In the genomic region with DNA sequence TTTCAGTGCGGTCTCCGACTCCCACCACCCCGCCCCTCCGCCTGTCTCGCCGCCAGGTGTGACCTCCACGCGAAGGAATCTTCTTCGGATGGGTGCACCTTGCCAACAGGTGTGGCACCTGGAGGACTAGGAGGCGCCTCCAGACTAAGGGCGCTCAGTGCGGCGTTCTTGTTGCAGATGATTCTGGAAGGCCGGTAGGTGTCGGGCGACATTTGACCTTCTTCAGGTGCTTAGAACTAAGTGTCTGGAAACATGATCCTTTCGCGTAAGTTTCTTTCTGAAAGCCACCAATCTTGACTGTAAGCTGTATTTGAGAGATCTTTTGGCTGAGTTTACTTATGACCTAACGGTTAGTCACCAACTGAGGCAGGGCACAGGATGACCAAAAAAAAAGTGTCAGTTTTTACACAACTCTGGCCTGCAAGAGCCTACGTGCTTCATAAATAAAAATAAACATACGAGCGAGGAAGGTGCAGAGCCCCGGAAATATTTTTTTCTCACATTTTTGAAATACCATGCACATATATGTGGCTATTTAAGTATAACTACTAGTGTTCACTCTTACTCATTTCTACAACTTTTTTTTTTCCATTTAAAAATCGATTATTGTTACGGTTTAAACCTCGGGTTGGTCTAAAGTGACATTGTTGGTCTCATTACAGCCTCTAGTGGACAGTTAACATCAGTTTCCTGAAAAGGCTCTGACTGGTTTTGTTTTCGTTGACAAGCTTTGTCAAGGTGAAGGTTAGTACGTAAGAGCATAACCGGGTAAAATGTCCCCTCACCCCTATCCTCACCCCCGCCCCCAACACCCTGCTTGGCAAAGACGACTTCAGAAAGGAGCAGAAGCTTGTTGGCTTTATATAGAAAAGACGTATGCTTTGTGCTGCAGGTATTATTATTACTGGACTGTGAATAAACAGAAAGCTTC, we compare ENCODE assay signal across 1 cellular context.
TF ChIP-seq lines count a peak whose summit lies in the region.

No MANE protein-coding gene starts in this region.

TF ChIP-seq in GM12878, 131 proteins besides CTCF, POLR2A, EP300 and RAD21 (continued from another document):
- TF ChIP-seq, protein P1, sequence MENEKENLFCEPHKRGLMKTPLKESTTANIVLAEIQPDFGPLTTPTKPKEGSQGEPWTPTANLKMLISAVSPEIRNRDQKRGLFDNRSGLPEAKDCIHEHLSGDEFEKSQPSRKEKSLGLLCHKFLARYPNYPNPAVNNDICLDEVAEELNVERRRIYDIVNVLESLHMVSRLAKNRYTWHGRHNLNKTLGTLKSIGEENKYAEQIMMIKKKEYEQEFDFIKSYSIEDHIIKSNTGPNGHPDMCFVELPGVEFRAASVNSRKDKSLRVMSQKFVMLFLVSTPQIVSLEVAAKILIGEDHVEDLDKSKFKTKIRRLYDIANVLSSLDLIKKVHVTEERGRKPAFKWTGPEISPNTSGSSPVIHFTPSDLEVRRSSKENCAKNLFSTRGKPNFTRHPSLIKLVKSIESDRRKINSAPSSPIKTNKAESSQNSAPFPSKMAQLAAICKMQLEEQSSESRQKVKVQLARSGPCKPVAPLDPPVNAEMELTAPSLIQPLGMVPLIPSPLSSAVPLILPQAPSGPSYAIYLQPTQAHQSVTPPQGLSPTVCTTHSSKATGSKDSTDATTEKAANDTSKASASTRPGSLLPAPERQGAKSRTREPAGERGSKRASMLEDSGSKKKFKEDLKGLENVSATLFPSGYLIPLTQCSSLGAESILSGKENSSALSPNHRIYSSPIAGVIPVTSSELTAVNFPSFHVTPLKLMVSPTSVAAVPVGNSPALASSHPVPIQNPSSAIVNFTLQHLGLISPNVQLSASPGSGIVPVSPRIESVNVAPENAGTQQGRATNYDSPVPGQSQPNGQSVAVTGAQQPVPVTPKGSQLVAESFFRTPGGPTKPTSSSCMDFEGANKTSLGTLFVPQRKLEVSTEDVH (IDR thresholded peaks at IDR 0.05; ENCODE audit: low read depth, partially characterized antibody) = no peak
- TF ChIP-seq SREBF1 (IDR thresholded peaks at IDR 0.05; ENCODE audit: low read length) = no peak
- peak; percentile 9; the same call in 1 of the 2 replicates for TF ChIP-seq JUNB (IDR thresholded peaks at IDR 0.05)
- no peak for TF ChIP-seq SUZ12 (IDR thresholded peaks at IDR 0.05; ENCODE audit: unreplicated experiment)
- TF ChIP-seq ZNF384 (IDR thresholded peaks at IDR 0.05; ENCODE audit: borderline replicate concordance, low read depth, low read length) = peak; percentile 57; the same call in 1 of the 2 replicates
- TF ChIP-seq BRCA1 (IDR thresholded peaks at IDR 0.05; ENCODE audit: low read depth, low read length) = no peak
- 0 out of 4 replicates have a peak, but pooled peaks of 1 of the 2 experiments have one; percentile 20 for TF ChIP-seq CEBPB (IDR thresholded peaks at IDR 0.05; ENCODE audit: borderline replicate concordance in 1 of 2, low read depth in 2 of 2, low read length in 2 of 2)
- 0 out of 2 replicates have a peak, but pooled peaks have one; percentile 12 for TF ChIP-seq IRF4 (IDR thresholded peaks at IDR 0.05; ENCODE audit: low read depth, low read length)
- TF ChIP-seq PKNOX1 (IDR thresholded peaks at IDR 0.05) = peak; percentile 36; the same call in 1 of the 2 replicates
- TF ChIP-seq POU2F2 (IDR thresholded peaks at IDR 0.05; ENCODE audit: borderline replicate concordance, low read depth, low read length) = no peak
- no peak for TF ChIP-seq HDAC2 (IDR thresholded peaks at IDR 0.05)
- no peak for TF ChIP-seq CHD1 (IDR thresholded peaks at IDR 0.05; ENCODE audit: low read depth, low read length)
- peak; percentile 88 for TF ChIP-seq NR2F1 (conservative IDR thresholded peaks at IDR 0.05)
- TF ChIP-seq, protein P2, sequence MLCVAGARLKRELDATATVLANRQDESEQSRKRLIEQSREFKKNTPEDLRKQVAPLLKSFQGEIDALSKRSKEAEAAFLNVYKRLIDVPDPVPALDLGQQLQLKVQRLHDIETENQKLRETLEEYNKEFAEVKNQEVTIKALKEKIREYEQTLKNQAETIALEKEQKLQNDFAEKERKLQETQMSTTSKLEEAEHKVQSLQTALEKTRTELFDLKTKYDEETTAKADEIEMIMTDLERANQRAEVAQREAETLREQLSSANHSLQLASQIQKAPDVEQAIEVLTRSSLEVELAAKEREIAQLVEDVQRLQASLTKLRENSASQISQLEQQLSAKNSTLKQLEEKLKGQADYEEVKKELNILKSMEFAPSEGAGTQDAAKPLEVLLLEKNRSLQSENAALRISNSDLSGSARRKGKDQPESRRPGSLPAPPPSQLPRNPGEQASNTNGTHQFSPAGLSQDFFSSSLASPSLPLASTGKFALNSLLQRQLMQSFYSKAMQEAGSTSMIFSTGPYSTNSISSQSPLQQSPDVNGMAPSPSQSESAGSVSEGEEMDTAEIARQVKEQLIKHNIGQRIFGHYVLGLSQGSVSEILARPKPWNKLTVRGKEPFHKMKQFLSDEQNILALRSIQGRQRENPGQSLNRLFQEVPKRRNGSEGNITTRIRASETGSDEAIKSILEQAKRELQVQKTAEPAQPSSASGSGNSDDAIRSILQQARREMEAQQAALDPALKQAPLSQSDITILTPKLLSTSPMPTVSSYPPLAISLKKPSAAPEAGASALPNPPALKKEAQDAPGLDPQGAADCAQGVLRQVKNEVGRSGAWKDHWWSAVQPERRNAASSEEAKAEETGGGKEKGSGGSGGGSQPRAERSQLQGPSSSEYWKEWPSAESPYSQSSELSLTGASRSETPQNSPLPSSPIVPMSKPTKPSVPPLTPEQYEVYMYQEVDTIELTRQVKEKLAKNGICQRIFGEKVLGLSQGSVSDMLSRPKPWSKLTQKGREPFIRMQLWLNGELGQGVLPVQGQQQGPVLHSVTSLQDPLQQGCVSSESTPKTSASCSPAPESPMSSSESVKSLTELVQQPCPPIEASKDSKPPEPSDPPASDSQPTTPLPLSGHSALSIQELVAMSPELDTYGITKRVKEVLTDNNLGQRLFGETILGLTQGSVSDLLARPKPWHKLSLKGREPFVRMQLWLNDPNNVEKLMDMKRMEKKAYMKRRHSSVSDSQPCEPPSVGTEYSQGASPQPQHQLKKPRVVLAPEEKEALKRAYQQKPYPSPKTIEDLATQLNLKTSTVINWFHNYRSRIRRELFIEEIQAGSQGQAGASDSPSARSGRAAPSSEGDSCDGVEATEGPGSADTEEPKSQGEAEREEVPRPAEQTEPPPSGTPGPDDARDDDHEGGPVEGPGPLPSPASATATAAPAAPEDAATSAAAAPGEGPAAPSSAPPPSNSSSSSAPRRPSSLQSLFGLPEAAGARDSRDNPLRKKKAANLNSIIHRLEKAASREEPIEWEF (IDR thresholded peaks at IDR 0.05; ENCODE audit: insufficient replicate concordance, low read depth, low read length) = peak; percentile 90
- no peak for TF ChIP-seq CBX5 (IDR thresholded peaks at IDR 0.05; ENCODE audit: low read depth)
- peak; percentile 13; the same call in 1 of the 2 replicates for TF ChIP-seq PML (IDR thresholded peaks at IDR 0.05; ENCODE audit: low read length)
- peak; percentile 8; the same call in 1 of the 2 replicates for TF ChIP-seq NFIC (IDR thresholded peaks at IDR 0.05; ENCODE audit: low read depth, low read length)
- TF ChIP-seq CREB1 (IDR thresholded peaks at IDR 0.05; ENCODE audit: low read depth) = peak; percentile 25; the same call in 1 of the 2 replicates
TF ChIP-seq in GM12878: peak in this region for 24.
